In the genomic region with DNA sequence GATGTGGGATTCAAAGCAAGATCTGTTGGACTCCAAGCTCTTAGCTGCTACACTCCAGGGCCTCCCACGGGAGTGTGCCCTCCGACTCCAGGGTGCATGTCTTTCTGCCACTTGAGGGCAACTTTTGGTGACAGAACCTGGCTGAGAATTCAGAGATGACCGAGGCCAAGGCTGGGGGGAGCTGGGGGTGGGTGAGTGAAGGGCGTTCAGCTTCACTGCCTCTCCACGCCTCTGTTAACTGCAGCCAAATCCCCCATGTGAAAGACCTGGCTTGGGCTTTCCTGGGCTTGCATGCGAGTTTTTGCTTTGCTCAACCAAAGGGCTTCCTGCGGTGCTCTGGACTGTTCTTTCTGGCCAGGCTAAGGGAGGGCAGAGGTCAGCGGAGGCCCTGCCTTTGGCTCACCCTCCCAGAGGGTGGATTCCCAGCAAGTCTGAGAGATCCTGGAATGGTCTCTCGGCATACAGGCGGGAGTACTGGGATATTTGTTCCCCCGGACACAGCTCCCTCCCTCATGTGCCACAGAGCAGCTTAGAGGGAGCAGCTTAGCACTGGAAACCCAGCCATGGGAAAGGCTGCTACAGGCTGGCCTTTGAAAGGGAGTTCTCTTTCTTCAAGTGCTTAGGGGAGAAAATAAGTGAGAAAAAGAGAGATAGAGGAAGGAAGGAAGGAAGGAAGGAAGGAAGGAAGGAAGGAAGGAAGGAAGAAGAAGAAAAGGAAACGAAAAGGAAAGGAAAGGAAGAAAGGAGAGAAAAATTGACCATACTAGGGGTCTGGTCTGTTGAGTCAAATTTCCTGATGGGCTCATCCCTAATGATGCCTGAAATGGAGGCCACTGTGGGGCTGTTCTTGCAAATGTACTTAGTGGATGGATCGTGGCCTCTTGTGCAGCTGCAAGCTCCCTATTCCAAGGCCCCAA, we compare ENCODE assay signal across 1 cellular context.
TF ChIP-seq lines count a peak whose summit lies in the region.

No MANE protein-coding gene starts in this region.

TF ChIP-seq in HepG2, 621 proteins besides CTCF, POLR2A, EP300 and RAD21 (continued from another document):
- TF ChIP-seq, protein P1, sequence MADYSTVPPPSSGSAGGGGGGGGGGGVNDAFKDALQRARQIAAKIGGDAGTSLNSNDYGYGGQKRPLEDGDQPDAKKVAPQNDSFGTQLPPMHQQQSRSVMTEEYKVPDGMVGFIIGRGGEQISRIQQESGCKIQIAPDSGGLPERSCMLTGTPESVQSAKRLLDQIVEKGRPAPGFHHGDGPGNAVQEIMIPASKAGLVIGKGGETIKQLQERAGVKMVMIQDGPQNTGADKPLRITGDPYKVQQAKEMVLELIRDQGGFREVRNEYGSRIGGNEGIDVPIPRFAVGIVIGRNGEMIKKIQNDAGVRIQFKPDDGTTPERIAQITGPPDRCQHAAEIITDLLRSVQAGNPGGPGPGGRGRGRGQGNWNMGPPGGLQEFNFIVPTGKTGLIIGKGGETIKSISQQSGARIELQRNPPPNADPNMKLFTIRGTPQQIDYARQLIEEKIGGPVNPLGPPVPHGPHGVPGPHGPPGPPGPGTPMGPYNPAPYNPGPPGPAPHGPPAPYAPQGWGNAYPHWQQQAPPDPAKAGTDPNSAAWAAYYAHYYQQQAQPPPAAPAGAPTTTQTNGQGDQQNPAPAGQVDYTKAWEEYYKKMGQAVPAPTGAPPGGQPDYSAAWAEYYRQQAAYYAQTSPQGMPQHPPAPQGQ (CRISPR knock-in tag; IDR thresholded peaks at IDR 0.05; ENCODE audit: borderline replicate concordance): no peak
- no peak for TF ChIP-seq HHEX (CRISPR knock-in tag; IDR thresholded peaks at IDR 0.05)
- no peak for TF ChIP-seq GPN1 (CRISPR knock-in tag; IDR thresholded peaks at IDR 0.05; ENCODE audit: borderline replicate concordance)
- no peak for TF ChIP-seq ZNF143 (CRISPR knock-in tag; IDR thresholded peaks at IDR 0.05)
- no peak for TF ChIP-seq RARA (CRISPR knock-in tag; IDR thresholded peaks at IDR 0.05)
- TF ChIP-seq ZNF615 (CRISPR knock-in tag; IDR thresholded peaks at IDR 0.05; ENCODE audit: borderline replicate concordance): no peak
- no peak for TF ChIP-seq PRPF4 (IDR thresholded peaks at IDR 0.05; ENCODE audit: low read depth, low read length, poor library complexity, severe bottlenecking)
